Comparison of ENCODE assay signal across 20 cellular contexts in the genomic region with DNA sequence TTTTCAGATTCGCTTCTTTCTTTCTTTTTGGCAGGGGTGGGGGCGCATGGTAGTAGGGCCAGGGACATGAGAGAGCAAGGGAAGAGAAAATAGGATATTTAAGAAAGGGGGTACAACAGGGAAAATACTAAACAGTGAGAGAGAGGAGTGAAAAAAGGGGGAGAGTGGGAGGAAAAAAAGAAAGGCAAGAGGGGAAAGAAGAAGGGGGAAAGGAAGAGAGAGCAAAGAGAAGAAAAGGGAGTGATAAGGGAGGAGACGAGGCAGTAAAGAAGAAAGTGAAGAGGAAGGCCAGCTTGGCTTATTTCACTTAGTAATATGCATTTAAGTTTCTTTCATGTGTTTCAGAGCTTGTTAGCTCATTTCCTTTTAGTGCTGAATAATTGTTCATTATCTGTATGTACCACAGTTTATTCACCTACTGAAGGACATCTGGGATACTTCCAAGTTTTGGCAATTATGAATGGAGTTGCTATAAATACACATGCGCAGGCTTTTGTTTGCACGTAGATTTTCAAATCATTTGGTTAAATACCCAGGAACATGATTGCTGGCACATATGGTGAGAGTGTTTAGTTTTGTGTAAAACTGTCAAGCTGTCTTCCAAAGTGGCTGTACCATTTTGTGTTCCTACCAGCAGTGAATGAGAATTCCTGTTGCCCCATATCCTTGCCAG. TPM values are rescaled to one million over a fixed set of nuclear protein-coding genes. Genes with fewer than 3 reads are reported as not detected.
DNase-seq lines count a peak whose midpoint lies in the region; ATAC-seq, FAIRE-seq and TF ChIP-seq lines count a peak whose summit lies in the region.
"Had no signal": no experiment of that assay in that cellular context is flagged by ENCODE, and none has a peak within 500 bp of the region (broad histone marks: within the 10 kb centered on the region; RNA-seq: fewer than 3 reads in every experiment).

No MANE protein-coding gene starts in this region.

- H3K79me2 ChIP-seq in astrocyte (ENCODE audit: insufficient read depth, low read length): no peaks in the 10 kb centered on the region

- H3K27me3 Mint-ChIP-seq in astrocyte (ENCODE audit: low read depth, unreplicated experiment): no peaks in the 10 kb centered on the region
- no peaks in the 10 kb centered on the region for H3K27me3 Mint-ChIP-seq in Calu3 (ENCODE audit: unreplicated experiment)
- no peaks in the 10 kb centered on the region for H3K27me3 Mint-ChIP-seq in CD4-positive, alpha-beta memory T cell
- H3K27me3 Mint-ChIP-seq: activated CD4-positive, alpha-beta memory T cell treated with anti-CD3 and anti-CD28 coated beads for 36 hours; IgD-negative memory B cell had no signal

- WGBS in spleen, 5 donors: 71 to 96% (median 83%) methylated on average over 5 of the region's 5 CpGs
- 79 to 82% methylated on average over 5 of the region's 5 CpGs for WGBS in testis, 2 donors

- no peak for FAIRE-seq in astrocyte (lab: Jason Lieb, UNC)
- FAIRE-seq: GM18507 had no signal

- BruUV-seq in Calu3 (replicated peaks; lab: Mats Ljungman, UMichigan): no TSS peak

- H3K9me3 Mint-ChIP-seq in astrocyte (ENCODE audit: unreplicated experiment) (peaks cover 2% of the 10 kb centered on the region), Calu3 (ENCODE audit: low read depth, unreplicated experiment) (no peaks in the 10 kb centered on the region)
- peaks cover 0 to 3% (median 0%) of the 10 kb centered on the region in 8 donors for H3K9me3 Mint-ChIP-seq in CD4-positive, alpha-beta memory T cell
- H3K9me3 Mint-ChIP-seq: IgD-negative memory B cell had no signal

- TF ChIP-seq POLR2A in spleen (IDR thresholded peaks at IDR 0.05) (no peak), testis (IDR thresholded peaks at IDR 0.05) (no peak)

- H3K4me3 Mint-ChIP-seq in astrocyte (ENCODE audit: unreplicated experiment) (no peak overlapping the region), Calu3 (ENCODE audit: low read depth, unreplicated experiment) (no peak overlapping the region)
- H3K4me3 Mint-ChIP-seq in CD4-positive, alpha-beta memory T cell: peak overlapping the region in 2 of 8 donors; percentile 27 to 39
- H3K4me3 Mint-ChIP-seq: activated CD4-positive, alpha-beta memory T cell treated with anti-CD3 and anti-CD28 coated beads for 36 hours; IgD-negative memory B cell; T-helper 1 cell treated with Interleukin-12 subunit alpha and Interleukin-12 subunit beta and Interleukin-4 antibody, amounts not matched to agents 30 μg/mL and 1 μg/mL, for 36 hours had no signal

- POLR2A ChIA-PET in CD4-positive, alpha-beta memory T cell (lab: Charles Lee; ENCODE audit: partially characterized antibody): no interaction called here

- no peaks in the 10 kb centered on the region for H3K9me3 ChIP-seq in astrocyte (ENCODE audit: insufficient read depth, low read depth, low read length)
- no peaks in the 10 kb centered on the region for H3K9me3 ChIP-seq in CD4-positive, alpha-beta memory T cell (ENCODE audit: control insufficient read depth in 1 of 2, low read length in 2 of 2)
- peaks cover 0 to 7% (median 3%) of the 10 kb centered on the region in 8 donors for H3K9me3 ChIP-seq in spleen
- H3K9me3 ChIP-seq in testis: no peaks in the 10 kb centered on the region
- H3K9me3 ChIP-seq: MG63 had no signal

- H3K4me1 ChIP-seq in astrocyte (ENCODE audit: insufficient read depth, low read length): no peaks in the 10 kb centered on the region
- peaks cover 38% of the 10 kb centered on the region for H3K4me1 ChIP-seq in CD4-positive, alpha-beta memory T cell (ENCODE audit: insufficient read depth, low read length)
- H3K4me1 ChIP-seq in spleen: no peaks in the 10 kb centered on the region
- H3K4me1 ChIP-seq in testis: no peaks in the 10 kb centered on the region

- H3K9ac ChIP-seq in astrocyte (ENCODE audit: low read length): no peak overlapping the region

- H3K4me3 ChIP-seq in astrocyte (ENCODE audit: insufficient read depth, low read depth, low read length): no peak overlapping the region
- no peak overlapping the region for H3K4me3 ChIP-seq in CD4-positive, alpha-beta memory T cell (ENCODE audit: low read length in 2 of 2)
- no peak overlapping the region for H3K4me3 ChIP-seq in spleen
- no peak overlapping the region for H3K4me3 ChIP-seq in testis
- H3K4me3 ChIP-seq: cardiac muscle cell, MG63, PC-9 had no signal

- no peaks in the 10 kb centered on the region for H3K36me3 Mint-ChIP-seq in astrocyte (ENCODE audit: low read depth, unreplicated experiment)
- no peaks in the 10 kb centered on the region for H3K36me3 Mint-ChIP-seq in Calu3 (ENCODE audit: insufficient read depth, unreplicated experiment)
- H3K36me3 Mint-ChIP-seq in CD4-positive, alpha-beta memory T cell: peaks cover 32 to 53% of the 10 kb centered on the region in 2 donors

- DNase-seq in Right ventricle myocardium superior (no peak), left ventricle myocardium superior (no peak), NCI-H1694 treated with DMSO at 0.1 percent for 48 hours (lab: John Stamatoyannopoulos, UW) (peak; percentile 15), astrocyte (ENCODE audit: low read depth) (peak; percentile 4), Calu3 (no peak), spleen (no peak), testis (no peak)
- no peak for DNase-seq in CD4-positive, alpha-beta memory T cell
- DNase-seq: activated CD4-positive, alpha-beta memory T cell treated with anti-CD3 and anti-CD28 coated beads for 36 hours; activated T-cell treated with anti-CD3 and anti-CD28 coated beads, Interleukin-2, amount 50 U/mL, for 48 hours; left colon; MG63; NCI-H526 treated with DMSO at 0.1 percent for 48 hours; PC-9; stimulated activated CD8-positive, alpha-beta memory T cell treated with anti-CD3 and anti-CD28 coated beads, Interleukin-4, amount 100 ng/mL, for 48 hours; WERI-Rb-1 had no signal

- H3K27ac ChIP-seq in astrocyte (ENCODE audit: low read depth, low read length): no peak overlapping the region
- no peak overlapping the region for H3K27ac ChIP-seq in CD4-positive, alpha-beta memory T cell (ENCODE audit: low read depth, low read length)
- peak overlapping the region in 2 of 8 donors; percentile 8 to 30 for H3K27ac ChIP-seq in spleen
- H3K27ac ChIP-seq in testis: no peak overlapping the region
- H3K27ac ChIP-seq: cardiac muscle cell, PC-9, WERI-Rb-1 had no signal

- CTCF ChIA-PET in Calu3 (lab: Charles Lee): interaction anchor here (0.6 kb wide), 1 partner anchor 1543 kb away, joined by 4 read pairs; no protein-coding TSS in a partner anchor
- CTCF ChIA-PET in CD4-positive, alpha-beta memory T cell (lab: Charles Lee; ENCODE audit: partially characterized antibody): no interaction called here

- H3K36me3 ChIP-seq in astrocyte (ENCODE audit: insufficient read depth, low read length) (no peaks in the 10 kb centered on the region), spleen (peaks cover 0 to 30% (median 8%) of the 10 kb centered on the region in 6 donors), testis (ENCODE audit: low read depth, missing control alignments) (no peaks in the 10 kb centered on the region)
- H3K36me3 ChIP-seq in CD4-positive, alpha-beta memory T cell (ENCODE audit: insufficient read depth, low read length): peaks cover 3% of the 10 kb centered on the region
- H3K36me3 ChIP-seq: cardiac muscle cell, MG63, WERI-Rb-1 had no signal

- H2AFZ ChIP-seq in astrocyte (ENCODE audit: low read depth, low read length): no peak overlapping the region
- H2AFZ ChIP-seq: PC-9 had no signal

- H4K20me1 ChIP-seq in astrocyte (ENCODE audit: insufficient read depth, low read length): no peaks in the 10 kb centered on the region

- H3K27ac Mint-ChIP-seq in astrocyte (ENCODE audit: unreplicated experiment) (no peak overlapping the region), Calu3 (ENCODE audit: unreplicated experiment) (no peak overlapping the region)
- peak overlapping the region in 3 of 7 donors; percentile 45 to 59 (median 58) for H3K27ac Mint-ChIP-seq in CD4-positive, alpha-beta memory T cell
- H3K27ac Mint-ChIP-seq: activated CD4-positive, alpha-beta memory T cell treated with anti-CD3 and anti-CD28 coated beads for 36 hours; T-helper 1 cell treated with Interleukin-12 subunit alpha and Interleukin-12 subunit beta and Interleukin-4 antibody, amounts not matched to agents 30 μg/mL and 1 μg/mL, for 36 hours had no signal

- H3K27me3 ChIP-seq in astrocyte (ENCODE audit: insufficient read depth, low read length): no peaks in the 10 kb centered on the region
- no peaks in the 10 kb centered on the region for H3K27me3 ChIP-seq in CD4-positive, alpha-beta memory T cell (ENCODE audit: insufficient read depth, low read length)
- no peaks in the 10 kb centered on the region for H3K27me3 ChIP-seq in spleen (replicated peaks in 1 of 7)
- H3K27me3 ChIP-seq in testis: no peaks in the 10 kb centered on the region
- H3K27me3 ChIP-seq: cardiac muscle cell, MG63 had no signal

- TF ChIP-seq CTCF in astrocyte (IDR thresholded peaks at IDR 0.05; ENCODE audit: insufficient read depth, low read depth, low read length) (no peak), Calu3 (IDR thresholded peaks at IDR 0.05; ENCODE audit: unreplicated experiment) (no peak), spleen (IDR thresholded peaks at IDR 0.05 in 8 of 11, conservative IDR thresholded peaks at IDR 0.05 in 3 of 11) (no peak), testis (IDR thresholded peaks at IDR 0.05) (no peak)

- H3K4me2 ChIP-seq in astrocyte (ENCODE audit: low read length): no peak overlapping the region
- H3K4me2 ChIP-seq: PC-9 had no signal

- H3K4me1 Mint-ChIP-seq in astrocyte (ENCODE audit: low read depth, unreplicated experiment) (no peaks in the 10 kb centered on the region), Calu3 (ENCODE audit: low read depth, unreplicated experiment) (no peaks in the 10 kb centered on the region)
- H3K4me1 Mint-ChIP-seq in CD4-positive, alpha-beta memory T cell: peaks cover 40 to 64% (median 51%) of the 10 kb centered on the region in 4 donors

- intact Hi-C loops in Right ventricle myocardium superior (cut with DNase I): no loop called here
- intact Hi-C loops in left ventricle myocardium superior (cut with micrococcal nuclease): no loop called here
- intact Hi-C loops in Calu3 (cut with micrococcal nuclease; ENCODE audit: unreplicated experiment): loop anchor here (10.0 kb wide), 1 partner anchor 241 kb away; no protein-coding TSS in a partner anchor
- intact Hi-C loops in CD4-positive, alpha-beta memory T cell (cut with micrococcal nuclease): no loop called here
- intact Hi-C loops in spleen (cut with DNase I; ENCODE audit: low total_unique reads): no loop called here
- intact Hi-C loops in testis (cut with DNase I; ENCODE audit: low total_unique reads): no loop called here

- ATAC-seq in Right ventricle myocardium superior (ENCODE audit: poor library complexity): peak; percentile 46
- ATAC-seq in left ventricle myocardium superior: no peak
- ATAC-seq: left colon had no signal

RNA-seq across cellular contexts. Expression of a gene that starts 37.3 kb away (rescaled TPM):
- total RNA-seq in Right ventricle myocardium superior (7.0 TPM), left ventricle myocardium superior (7.1 TPM), astrocyte (20.6 and 25.2 TPM in 2 replicates), Calu3 (2022) (16.1 and 22.3 TPM in 2 replicates), spleen (10 to 100 TPM; 11.5 to 34.5 (median 15.4) TPM), testis (1 to 10 TPM; 7.1 to 7.3 TPM)
- 10 to 100 TPM; 16.5 to 24.7 TPM for total RNA-seq in CD4-positive, alpha-beta memory T cell
- polyA plus RNA-seq in CD4-positive, alpha-beta memory T cell: 100 to 1,000 TPM in 1 of 2 donors, 10 to 100 TPM in 1; 94.5 to 115 TPM
- polyA plus RNA-seq in spleen (10 to 100 TPM in 2 of 3 donors, 1 to 10 TPM in 1; 7.7 to 15.3 (median 10.1) TPM), testis (ENCODE audit: insufficient read depth, low read depth, low replicate concordance) (3.6 TPM)

Comparison
In these comparisons a context has a peak if more than half of its experiments do, and no peak if none do; other contexts are left out.
1. DNase-seq: peak in NCI-H1694 treated with DMSO at 0.1 percent for 48 hours (single experiment) and astrocyte (single experiment); none in Right ventricle myocardium superior (single experiment), left ventricle myocardium superior (single experiment), Calu3 (single experiment), CD4-positive, alpha-beta memory T cell (0 of 5), spleen (single experiment) and testis (single experiment).